24 cellular contexts compared by ENCODE assay signal in the genomic region with DNA sequence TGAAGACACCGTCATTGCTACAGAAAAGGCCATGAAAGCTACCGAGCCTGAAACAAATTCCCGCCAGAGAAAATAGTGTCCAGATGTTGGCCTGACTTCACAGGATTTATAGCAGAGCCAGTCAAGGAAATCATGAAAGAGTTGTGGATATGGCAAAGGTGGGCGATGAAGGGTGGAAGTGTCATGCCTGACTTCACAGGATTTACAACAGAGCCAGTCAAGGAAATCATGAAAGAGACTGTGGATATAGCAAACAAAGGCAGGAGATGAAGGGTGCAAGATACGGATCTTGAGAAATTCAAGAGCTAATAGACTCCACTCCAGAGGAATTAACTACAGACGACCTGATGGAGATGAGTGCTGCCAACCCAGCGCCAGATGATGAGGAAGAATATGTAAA.
"Had no signal": no experiment of that assay in that cellular context is flagged by ENCODE, and none has a peak within 500 bp of the region (broad histone marks: within the 10 kb centered on the region; RNA-seq: fewer than 3 reads in every experiment).

No MANE protein-coding gene starts in this region.

- ATAC-seq: gastrocnemius medialis; left colon; natural killer cell; stimulated activated naive B cell treated with anti-CD40 and anti-IgM and Interleukin-4, amounts not matched to agents 10 μg/mL and 1 μg/mL and 100 μg/mL, for 72 hours had no signal

- FAIRE-seq: keratinocyte had no signal

- DNase-seq: activated CD4-positive, alpha-beta T cell treated with anti-CD3 and anti-CD28 coated beads for 48 hours; activated CD4-positive, alpha-beta T cell treated with anti-CD3 and anti-CD28 coated beads, Interleukin-2, amount 50 U/mL, for 48 hours; activated CD8-positive, alpha-beta memory T cell treated with anti-CD3 and anti-CD28 coated beads for 24 hours; activated effector memory CD4-positive, alpha-beta T cell treated with Interleukin-2 at 50 U/mL for 16 hours; activated naive CD4-positive, alpha-beta T cell treated with Interleukin-2 at 50 U/mL for 16 hours; anterior cingulate cortex; cerebellar nuclear complex; dorsolateral prefrontal cortex; effector memory CD4-positive, alpha-beta T cell; gastrocnemius medialis; left colon; natural killer cell; stimulated activated CD4-positive, alpha-beta T cell treated with anti-CD3 and anti-CD28 coated beads, Interleukin-15, amount 100 ng/mL, for 24 hours; stimulated activated CD4-positive, alpha-beta T cell treated with anti-CD3 and anti-CD28 coated beads, Interleukin-2, amount 100 ng/mL, for 24 hours; stimulated activated naive B cell treated with anti-CD40 and anti-IgM and Interleukin-4, amounts not matched to agents 10 μg/mL and 1 μg/mL and 100 μg/mL, for 72 hours; stomach; thyroid gland; upper lobe of left lung had no signal

- H3K4me3 Mint-ChIP-seq: activated naive CD8-positive, alpha-beta T cell; natural killer cell; stimulated activated naive B cell treated with anti-CD40 and anti-IgM and Interleukin-4, amounts not matched to agents 10 μg/mL and 1 μg/mL and 100 μg/mL, for 72 hours had no signal

- H3K27ac Mint-ChIP-seq: activated naive CD8-positive, alpha-beta T cell; natural killer cell; stimulated activated naive B cell treated with anti-CD40 and anti-IgM and Interleukin-4, amounts not matched to agents 10 μg/mL and 1 μg/mL and 100 μg/mL, for 72 hours had no signal

- H3K4me1 Mint-ChIP-seq: natural killer cell; stimulated activated naive B cell treated with anti-CD40 and anti-IgM and Interleukin-4, amounts not matched to agents 10 μg/mL and 1 μg/mL and 100 μg/mL, for 72 hours had no signal

- H3K27me3 Mint-ChIP-seq: activated naive CD8-positive, alpha-beta T cell; stimulated activated naive B cell treated with anti-CD40 and anti-IgM and Interleukin-4, amounts not matched to agents 10 μg/mL and 1 μg/mL and 100 μg/mL, for 72 hours had no signal

- H3K27me3 ChIP-seq: dorsolateral prefrontal cortex, gastrocnemius medialis, hepatocyte, right atrium auricular region, stomach, thyroid gland, upper lobe of left lung, vagina had no signal

- H3K4me3 ChIP-seq: coronary artery, dorsolateral prefrontal cortex, gastrocnemius medialis, hepatocyte, right atrium auricular region, stomach, thyroid gland, upper lobe of left lung, vagina had no signal

- H3K9me3 Mint-ChIP-seq: natural killer cell; stimulated activated naive B cell treated with anti-CD40 and anti-IgM and Interleukin-4, amounts not matched to agents 10 μg/mL and 1 μg/mL and 100 μg/mL, for 72 hours had no signal
